In genomic region chr19:6484831-6485230, GRCh38 we compare ENCODE assay signal across 8 cellular contexts. TPM values are rescaled to one million over a fixed set of nuclear protein-coding genes. Genes with fewer than 3 reads are reported as not detected.
"Had no signal": no experiment of that assay in that cellular context is flagged by ENCODE, and none has a peak within 500 bp of the region (broad histone marks: within the 10 kb centered on the region; RNA-seq: fewer than 3 reads in every experiment).

No MANE protein-coding gene starts in this region.

- DNase-seq: GOT3, H7, HCEC 1CT, IMR-90 had no signal

- ATAC-seq: K562 had no signal

- H3K27ac ChIP-seq: HL-60 had no signal

- H3K4me3 ChIP-seq: K562 had no signal

RNA-seq across cellular contexts. Expression of gene DENND1C, which starts 3.2 kb away (rescaled TPM):
- total RNA-seq: IMR-90 had no signal
- polyA plus RNA-seq: IMR-90 had no signal

RNA-seq across cellular contexts. Expression of gene TUBB4A, which starts 17.3 kb away (rescaled TPM):
- total RNA-seq: IMR-90 had no signal
- polyA plus RNA-seq: IMR-90 had no signal

RNA-seq across cellular contexts. Expression of gene CRB3, which starts 20.8 kb away (rescaled TPM):
- total RNA-seq: H4, HT1080, IMR-90 had no signal
- polyA plus RNA-seq: IMR-90, K562 had no signal

RNA-seq across cellular contexts. Expression of gene TNFSF9, which starts 46.0 kb away (rescaled TPM):
- total RNA-seq: IMR-90 had no signal
